In the genomic region with DNA sequence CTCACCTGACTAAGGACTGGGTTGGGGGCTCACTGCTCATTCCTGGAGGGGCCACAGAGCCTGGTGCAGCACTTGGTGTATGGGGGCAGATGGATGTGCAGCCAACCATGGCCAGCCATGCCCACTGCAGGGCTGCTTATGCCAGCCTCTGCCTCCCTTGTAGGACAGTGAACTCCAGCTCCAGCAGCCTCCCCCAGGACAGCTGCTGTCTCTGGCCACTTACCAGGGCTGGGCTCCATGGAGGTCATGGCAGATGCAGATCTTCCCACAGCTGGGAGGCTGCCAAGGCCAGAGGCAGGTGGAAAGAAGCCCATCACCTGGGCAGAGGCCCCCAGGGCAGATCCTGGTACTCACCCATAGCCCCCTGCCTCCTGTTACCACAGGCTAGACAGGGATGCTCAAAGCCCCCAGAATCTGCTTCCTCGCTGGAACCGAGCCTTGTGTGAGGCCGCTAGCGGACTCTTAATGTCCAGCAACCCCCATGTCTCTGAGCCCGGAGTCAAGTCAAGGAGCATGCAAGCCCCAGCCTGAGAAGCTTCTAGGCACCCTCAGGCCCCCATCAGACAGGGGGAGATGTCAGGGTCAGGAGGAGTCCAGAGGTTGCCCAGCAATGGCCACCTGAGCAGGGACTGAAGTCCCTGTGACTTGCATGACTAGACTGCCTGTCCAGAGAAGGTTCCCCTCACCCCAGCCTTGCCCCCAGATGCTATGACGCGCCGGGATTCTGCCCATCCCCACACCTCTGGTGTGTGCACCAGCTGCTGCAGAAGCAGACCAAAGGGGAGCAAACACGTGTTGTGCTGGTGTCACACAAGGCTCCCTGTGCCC, we compare ENCODE assay signal across 27 cellular contexts.
DNase-seq lines count a peak whose midpoint lies in the region; ATAC-seq, FAIRE-seq and TF ChIP-seq lines count a peak whose summit lies in the region.
"Had no signal": no experiment of that assay in that cellular context is flagged by ENCODE, and none has a peak within 500 bp of the region (broad histone marks: within the 10 kb centered on the region; RNA-seq: fewer than 3 reads in every experiment).

No MANE protein-coding gene starts in this region.

- H2AFZ ChIP-seq in HepG2 (ENCODE audit: low read length), result no peak overlapping the region

- H3K27me3 Mint-ChIP-seq in chondrocyte (ENCODE audit: low read depth), result peaks cover 9% of the 10 kb centered on the region

- WGBS in HepG2 (ENCODE audit: low lambda C conversion rate), result 15% methylated on average over 9 of the region's 9 CpGs
- WGBS in right lobe of liver (ENCODE audit: insufficient coverage, low coverage, low lambda C conversion rate, missing lambda C conversion rate), result 70% methylated on average over 4 of the region's 9 CpGs

- TF ChIP-seq POLR2A in HepG2 (IDR thresholded peaks at IDR 0.05; ENCODE audit: insufficient read depth in 1 of 2, low read depth in 2 of 2, low read length in 2 of 2) (no peak), right lobe of liver (IDR thresholded peaks at IDR 0.05) (no peak)

- no peak overlapping the region for H3K4me2 ChIP-seq in HepG2 (ENCODE audit: low read depth, low read length)
- H3K4me2 ChIP-seq: GM23338, KMS-11 had no signal

- no peaks in the 10 kb centered on the region for H3K79me2 ChIP-seq in HepG2 (ENCODE audit: insufficient read depth, low read length)

- no peak for FAIRE-seq in HepG2 (lab: Jason Lieb, UNC)
- FAIRE-seq in urothelium cell line (lab: Jason Lieb, UNC), result peak; percentile 62
- FAIRE-seq: GM18507 had no signal

- H3K36me3 ChIP-seq in HepG2 (replicated peaks in 1 of 2; ENCODE audit: control insufficient read depth in 1 of 2, insufficient read depth in 2 of 2, low read length in 2 of 2) (no peaks in the 10 kb centered on the region), right lobe of liver (no peaks in the 10 kb centered on the region)

- H3K4me3 ChIP-seq in HepG2 (replicated peaks in 1 of 3; ENCODE audit: insufficient read depth in 1 of 3, low read depth in 2 of 3, low read length in 3 of 3) (no peak overlapping the region), right lobe of liver (no peak overlapping the region)
- H3K4me3 ChIP-seq: GM23338 had no signal

- DNase-seq in HepG2 (ENCODE audit: low spot score) (no peak), right lobe of liver (no peak), chondrocyte (ENCODE audit: low spot score) (peak; percentile 56), myocyte (ENCODE audit: low read depth) (peak; percentile 73), urothelium cell line (ENCODE audit: low spot score) (no peak), ureter (ENCODE audit: low spot score) (no peak), NCI-H1417 treated with DMSO at 0.1 percent for 48 hours (lab: John Stamatoyannopoulos, UW) (no peak)
- DNase-seq: Caco-2; CD8-positive, alpha-beta T cell; DMS79 treated with DMSO at 0.1 percent for 48 hours; GF-D8; H9; MM.1S; NCI-H1694 treated with DMSO at 0.1 percent for 48 hours; NCI-H2081 treated with DMSO at 0.1 percent for 48 hours; NCI-H2171; NCI-H748 treated with DMSO at 0.1 percent for 48 hours; NK-92 treated with Interleukin-12 subunit alpha and Interleukin-12 subunit beta, amount 100 ng/mL, for 24 hours; PC-3; SHP77 had no signal

- H3K27me3 ChIP-seq in HepG2 (ENCODE audit: control insufficient read depth in 1 of 2, insufficient read depth in 2 of 2, low read length in 2 of 2) (peaks cover 5 to 44% of the 10 kb centered on the region in 2 experiments; a peak in 3 of 5 replicates), right lobe of liver (no peaks in the 10 kb centered on the region)

- H3K4me1 Mint-ChIP-seq in chondrocyte (ENCODE audit: low read depth), result peaks cover 30% of the 10 kb centered on the region
- H3K4me1 Mint-ChIP-seq: B cell, IgD-negative memory B cell had no signal

- H3K36me3 Mint-ChIP-seq in chondrocyte (ENCODE audit: low read depth), result peaks cover 7% of the 10 kb centered on the region
- H3K36me3 Mint-ChIP-seq: CD8-positive, alpha-beta T cell had no signal

- in situ Hi-C loops in HepG2 (cut with HindIII; ENCODE audit: extremely low pct_ligation_motif_present, low pct_unique_long_range_greater_than_20kb), result no loop called here

- no peak overlapping the region for H3K27ac Mint-ChIP-seq in chondrocyte (ENCODE audit: unreplicated experiment)
- H3K27ac Mint-ChIP-seq: B cell; CD8-positive, alpha-beta T cell; GM23338; IgD-negative memory B cell had no signal

- H3K9me3 Mint-ChIP-seq in chondrocyte (ENCODE audit: low read depth), result peaks cover 14% of the 10 kb centered on the region
- H3K9me3 Mint-ChIP-seq: GM23338 had no signal

- TF ChIP-seq EP300 in HepG2 (IDR thresholded peaks at IDR 0.05; ENCODE audit: low read depth in 2 of 2, low read length in 2 of 2) (no peak), HepG2 (CRISPR knock-in tag; IDR thresholded peaks at IDR 0.05; ENCODE audit: borderline replicate concordance) (no peak)

- no TSS peak for BruUV-seq in HepG2 (replicated peaks; lab: Mats Ljungman, UMichigan)

- H4K20me1 ChIP-seq in HepG2 (ENCODE audit: insufficient read depth, low read length), result no peaks in the 10 kb centered on the region; the same call in 1 of the 2 replicates

- POLR2A ChIA-PET in HepG2 (lab: Yijun Ruan, JAX), result no interaction called here

- H3K9me3 ChIP-seq in HepG2 (ENCODE audit: low read length) (no peaks in the 10 kb centered on the region), right lobe of liver (no peaks in the 10 kb centered on the region)
- H3K9me3 ChIP-seq: Caco-2 had no signal

- H3K27ac ChIP-seq in HepG2 (ENCODE audit: extremely low read length, insufficient read depth, low read length) (no peak overlapping the region), right lobe of liver (no peak overlapping the region)
- H3K27ac ChIP-seq: C4-2B, KMS-11 had no signal

- TF ChIP-seq RAD21 in HepG2 (CRISPR knock-in tag; IDR thresholded peaks at IDR 0.05), result no peak

- intact Hi-C loops in HepG2 (cut with micrococcal nuclease; ENCODE audit: unreplicated experiment), result no loop called here
- intact Hi-C loops in right lobe of liver (cut with DNase I), result no loop called here

- TF ChIP-seq CTCF in HepG2 (CRISPR knock-in tag; IDR thresholded peaks at IDR 0.05) (no peak), right lobe of liver (IDR thresholded peaks at IDR 0.05) (no peak), chondrocyte (IDR thresholded peaks at IDR 0.05) (no peak)

- CTCF ChIA-PET in HepG2 (lab: Yijun Ruan, JAX; ENCODE audit: low intra/inter-chr PET ratio, low total read pairs), result no interaction called here

- ATAC-seq in HepG2, result no peak
- no peak for ATAC-seq in right lobe of liver
- no peak for ATAC-seq in GM18498 (IDR thresholded peaks at IDR 0.05; ENCODE audit: unreplicated experiment)
- ATAC-seq: CD8-positive, alpha-beta T cell; PC-3 had no signal

- H3K4me1 ChIP-seq in HepG2 (ENCODE audit: insufficient read depth, low read length) (no peaks in the 10 kb centered on the region), right lobe of liver (no peaks in the 10 kb centered on the region)
- H3K4me1 ChIP-seq: Caco-2 had no signal

- H3K9ac ChIP-seq in HepG2 (ENCODE audit: insufficient read depth, low read depth, low read length), result no peak overlapping the region
- H3K9ac ChIP-seq: KMS-11 had no signal

- H3K4me3 Mint-ChIP-seq in chondrocyte (ENCODE audit: unreplicated experiment), result no peak overlapping the region
- H3K4me3 Mint-ChIP-seq: B cell; CD8-positive, alpha-beta T cell; GM23338; H9; IgD-negative memory B cell had no signal

TF ChIP-seq in HepG2, 621 proteins besides CTCF, POLR2A, EP300 and RAD21:
- TF ChIP-seq HNF4G (IDR thresholded peaks at IDR 0.05; ENCODE audit: borderline replicate concordance, low read depth, low read length), result no peak
- TF ChIP-seq HNF4G (CRISPR knock-in tag; IDR thresholded peaks at IDR 0.05; ENCODE audit: borderline replicate concordance, low read depth), result no peak
- TF ChIP-seq MED1 (CRISPR knock-in tag; IDR thresholded peaks at IDR 0.05), result no peak
- TF ChIP-seq CREB1 (IDR thresholded peaks at IDR 0.05), result peak; percentile 21; the same call in 1 of the 2 replicates
- no peak for TF ChIP-seq CREB1 (CRISPR knock-in tag; IDR thresholded peaks at IDR 0.05)

Comparison
In these comparisons a context has a peak if more than half of its experiments do, and no peak if none do; other contexts are left out.
1. DNase-seq: peak in chondrocyte (single experiment) and myocyte (single experiment); none in HepG2 (single experiment), right lobe of liver (0 of 3), urothelium cell line (single experiment), ureter (single experiment) and NCI-H1417 treated with DMSO at 0.1 percent for 48 hours (single experiment).